Comparison of ENCODE assay signal across 1 cellular context in genomic region chr17:47229535-47230443, GRCh38.
TF ChIP-seq lines count a peak whose summit lies in the region.

No MANE protein-coding gene starts in this region.

TF ChIP-seq in K562, 482 proteins besides CTCF, POLR2A, EP300 and RAD21 (continued from another document):
- TF ChIP-seq ZNF347 (CRISPR knock-in tag; IDR thresholded peaks at IDR 0.05; ENCODE audit: low read depth) (no peak), TEAD1 (CRISPR knock-in tag; IDR thresholded peaks at IDR 0.05) (no peak), NR1H2 (CRISPR knock-in tag; IDR thresholded peaks at IDR 0.05) (0 out of 2 replicates have a peak, but pooled peaks have one; percentile 45), ZNF354B (CRISPR knock-in tag; IDR thresholded peaks at IDR 0.05) (no peak), HDAC6 (IDR thresholded peaks at IDR 0.05; ENCODE audit: low read depth, low read length) (no peak), SMARCA4 (IDR thresholded peaks at IDR 0.05) (0 out of 2 replicates have a peak, but pooled peaks have one; percentile 17), ZBED1 (IDR thresholded peaks at IDR 0.05) (no peak), HSF4 (CRISPR knock-in tag; IDR thresholded peaks at IDR 0.05; ENCODE audit: borderline replicate concordance) (no peak), FUS (optimal IDR thresholded peaks at IDR 0.05; ENCODE audit: low read depth, low read length) (no peak), BDP1 (IDR thresholded peaks at IDR 0.05; ENCODE audit: insufficient read depth, insufficient read length) (no peak), IRF1 (CRISPR knock-in tag; IDR thresholded peaks at IDR 0.05; ENCODE audit: borderline replicate concordance) (no peak), RFX5 (IDR thresholded peaks at IDR 0.05; ENCODE audit: low read depth, low read length) (no peak), RBM15 (IDR thresholded peaks at IDR 0.05; ENCODE audit: insufficient read depth, low read length) (no peak), SMARCC2 (IDR thresholded peaks at IDR 0.05; ENCODE audit: low read depth) (no peak), ZNF551 (CRISPR knock-in tag; IDR thresholded peaks at IDR 0.05) (no peak)
- TF ChIP-seq, protein P1, sequence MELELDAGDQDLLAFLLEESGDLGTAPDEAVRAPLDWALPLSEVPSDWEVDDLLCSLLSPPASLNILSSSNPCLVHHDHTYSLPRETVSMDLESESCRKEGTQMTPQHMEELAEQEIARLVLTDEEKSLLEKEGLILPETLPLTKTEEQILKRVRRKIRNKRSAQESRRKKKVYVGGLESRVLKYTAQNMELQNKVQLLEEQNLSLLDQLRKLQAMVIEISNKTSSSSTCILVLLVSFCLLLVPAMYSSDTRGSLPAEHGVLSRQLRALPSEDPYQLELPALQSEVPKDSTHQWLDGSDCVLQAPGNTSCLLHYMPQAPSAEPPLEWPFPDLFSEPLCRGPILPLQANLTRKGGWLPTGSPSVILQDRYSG (tag; conservative IDR thresholded peaks at IDR 0.05; ENCODE audit: low read depth) = no peak
- TF ChIP-seq, protein P2, sequence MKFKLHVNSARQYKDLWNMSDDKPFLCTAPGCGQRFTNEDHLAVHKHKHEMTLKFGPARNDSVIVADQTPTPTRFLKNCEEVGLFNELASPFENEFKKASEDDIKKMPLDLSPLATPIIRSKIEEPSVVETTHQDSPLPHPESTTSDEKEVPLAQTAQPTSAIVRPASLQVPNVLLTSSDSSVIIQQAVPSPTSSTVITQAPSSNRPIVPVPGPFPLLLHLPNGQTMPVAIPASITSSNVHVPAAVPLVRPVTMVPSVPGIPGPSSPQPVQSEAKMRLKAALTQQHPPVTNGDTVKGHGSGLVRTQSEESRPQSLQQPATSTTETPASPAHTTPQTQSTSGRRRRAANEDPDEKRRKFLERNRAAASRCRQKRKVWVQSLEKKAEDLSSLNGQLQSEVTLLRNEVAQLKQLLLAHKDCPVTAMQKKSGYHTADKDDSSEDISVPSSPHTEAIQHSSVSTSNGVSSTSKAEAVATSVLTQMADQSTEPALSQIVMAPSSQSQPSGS (CRISPR knock-in tag; IDR thresholded peaks at IDR 0.05) = no peak
- TF ChIP-seq, protein P3, sequence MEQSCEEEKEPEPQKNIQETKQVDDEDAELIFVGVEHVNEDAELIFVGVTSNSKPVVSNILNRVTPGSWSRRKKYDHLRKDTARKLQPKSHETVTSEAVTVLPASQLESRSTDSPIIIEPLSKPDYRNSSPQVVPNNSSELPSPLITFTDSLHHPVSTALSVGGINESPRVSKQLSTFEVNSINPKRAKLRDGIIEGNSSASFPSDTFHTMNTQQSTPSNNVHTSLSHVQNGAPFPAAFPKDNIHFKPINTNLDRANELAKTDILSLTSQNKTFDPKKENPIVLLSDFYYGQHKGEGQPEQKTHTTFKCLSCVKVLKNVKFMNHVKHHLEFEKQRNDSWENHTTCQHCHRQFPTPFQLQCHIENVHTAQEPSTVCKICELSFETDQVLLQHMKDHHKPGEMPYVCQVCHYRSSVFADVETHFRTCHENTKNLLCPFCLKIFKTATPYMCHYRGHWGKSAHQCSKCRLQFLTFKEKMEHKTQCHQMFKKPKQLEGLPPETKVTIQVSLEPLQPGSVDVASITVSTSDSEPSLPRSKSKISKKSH (CRISPR knock-in tag; IDR thresholded peaks at IDR 0.05) = no peak
- TF ChIP-seq, protein P4, sequence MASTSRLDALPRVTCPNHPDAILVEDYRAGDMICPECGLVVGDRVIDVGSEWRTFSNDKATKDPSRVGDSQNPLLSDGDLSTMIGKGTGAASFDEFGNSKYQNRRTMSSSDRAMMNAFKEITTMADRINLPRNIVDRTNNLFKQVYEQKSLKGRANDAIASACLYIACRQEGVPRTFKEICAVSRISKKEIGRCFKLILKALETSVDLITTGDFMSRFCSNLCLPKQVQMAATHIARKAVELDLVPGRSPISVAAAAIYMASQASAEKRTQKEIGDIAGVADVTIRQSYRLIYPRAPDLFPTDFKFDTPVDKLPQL (IDR thresholded peaks at IDR 0.05; ENCODE audit: extremely low read depth, insufficient read length) = no peak
